8 cellular contexts compared by ENCODE assay signal in genomic region chr10:96587255-96588059, GRCh38. TPM values are rescaled to one million over a fixed set of nuclear protein-coding genes. Genes with fewer than 3 reads are reported as not detected.
DNase-seq lines count a peak whose midpoint lies in the region; ATAC-seq and TF ChIP-seq lines count a peak whose summit lies in the region.

No MANE protein-coding gene starts in this region.

- peak; percentile 19 for ATAC-seq in memory B cell (ENCODE audit: low read depth)

- no peak for TF ChIP-seq RAD21 in SK-N-SH (IDR thresholded peaks at IDR 0.05; ENCODE audit: low read length)

- no peak for TF ChIP-seq EP300 in SK-N-SH (IDR thresholded peaks at IDR 0.05; ENCODE audit: borderline replicate concordance in 1 of 2, low read depth in 1 of 2, low read length in 1 of 2)

- no peak; the same call in 1 of the 2 replicates for TF ChIP-seq CTCF in SK-N-SH (IDR thresholded peaks at IDR 0.05)

- POLR2A ChIA-PET in SK-N-SH (lab: Yijun Ruan, JAX): interaction anchor here (0.9 to 1.2 kb wide), 2 partner anchors 77 to 245 kb away, joined by 4 read pairs; no protein-coding TSS in a partner anchor

- no peaks in the 10 kb centered on the region for H3K27me3 Mint-ChIP-seq in memory B cell

- H3K9me2 ChIP-seq in SK-N-SH: no peaks in the 10 kb centered on the region

- H3K4me1 ChIP-seq in SK-N-SH (ENCODE audit: control insufficient read depth in 1 of 2, insufficient read depth in 2 of 2, low read depth in 1 of 2, low read length in 1 of 2): peaks cover 8 to 15% of the 10 kb centered on the region in 2 experiments; a peak in 3 of 4 replicates

- H3K9me3 Mint-ChIP-seq in memory B cell: no peaks in the 10 kb centered on the region

- WGBS in SK-N-SH (ENCODE audit: low lambda C conversion rate): 9% methylated on average over 15 of the region's 25 CpGs

- H3K27me3 ChIP-seq in SK-N-SH (ENCODE audit: insufficient read depth): no peaks in the 10 kb centered on the region

- H3K9ac ChIP-seq in SK-N-SH: peak overlapping the region; percentile 85

- H3K36me3 Mint-ChIP-seq in memory B cell: no peaks in the 10 kb centered on the region

- H3K79me2 ChIP-seq in SK-N-SH (ENCODE audit: insufficient read depth): peaks cover 42% of the 10 kb centered on the region

- CTCF ChIA-PET in SK-N-SH (lab: Yijun Ruan, JAX): interaction anchor here (0.8 to 1.2 kb wide), 4 partner anchors 10 to 212 kb away, joined by 3 to 4 read pairs (median 3); partner anchors contain the start of gene TLL2

- H3K27ac ChIP-seq in SK-N-SH (ENCODE audit: low read depth in 2 of 2, low read length in 1 of 2): peak overlapping the region; percentile 97

- H3F3A ChIP-seq in SK-N-SH (replicated peaks; ENCODE audit: insufficient read depth): peaks cover 16% of the 10 kb centered on the region

- H3K9me3 ChIP-seq in SK-N-SH: no peaks in the 10 kb centered on the region

- H3K4me2 ChIP-seq in SK-N-SH: peak overlapping the region; percentile 72

- no peak overlapping the region for H3K4me3 Mint-ChIP-seq in memory B cell

- DNase-seq in NCI-H1694 treated with DMSO at 0.1 percent for 48 hours (lab: John Stamatoyannopoulos, UW) (peak; percentile 20), NCI-H1694 (lab: John Stamatoyannopoulos, UW) (no peak), HuH-7 (ENCODE audit: low spot score) (peak; percentile 16), SK-N-SH (no peak), memory B cell (ENCODE audit: low spot score in 2 of 2) (no peak), superior temporal gyrus (ENCODE audit: extremely low spot score) (peak; percentile 74), GOT3 (lab: John Stamatoyannopoulos, UW) (no peak)
- peak; percentile 52 for DNase-seq in effector CD4-positive, alpha-beta T cell

- H2AFZ ChIP-seq in SK-N-SH (ENCODE audit: low read depth): peak overlapping the region; percentile 67; the same call in 1 of the 2 replicates

- peaks cover 37% of the 10 kb centered on the region for H4K20me1 ChIP-seq in SK-N-SH (ENCODE audit: insufficient read depth)

- H3K36me3 ChIP-seq in SK-N-SH (replicated peaks in 1 of 2; ENCODE audit: control insufficient read depth in 1 of 2, insufficient read depth in 2 of 2, low read length in 1 of 2): peaks cover 0 to 5% of the 10 kb centered on the region in 2 experiments

- H3K27ac Mint-ChIP-seq in memory B cell: no peak overlapping the region

- H3K4me3 ChIP-seq in SK-N-SH (ENCODE audit: low read depth in 2 of 2, low read length in 1 of 2): peak overlapping the region; percentile 92 to 98

- peaks cover 17% of the 10 kb centered on the region for H3K4me1 Mint-ChIP-seq in memory B cell

TF ChIP-seq in SK-N-SH, 30 proteins besides CTCF, POLR2A, EP300 and RAD21:
- TF ChIP-seq POLR2AphosphoS5 (IDR thresholded peaks at IDR 0.05; ENCODE audit: low read depth, low read length) (no peak), SMC3 (IDR thresholded peaks at IDR 0.05; ENCODE audit: low read depth, low read length) (0 out of 2 replicates have a peak, but pooled peaks have one; percentile 1), ELF1 (IDR thresholded peaks at IDR 0.05) (0 out of 2 replicates have a peak, but pooled peaks have one; percentile 7), GATA2 (CRISPR knock-in tag; IDR thresholded peaks at IDR 0.05) (peak; percentile 13; the same call in 1 of the 2 replicates), YY1 (IDR thresholded peaks at IDR 0.05; ENCODE audit: low read depth) (no peak), TCF12 (IDR thresholded peaks at IDR 0.05) (no peak; the same call in 1 of the 2 replicates)
- TF ChIP-seq, protein P1, sequence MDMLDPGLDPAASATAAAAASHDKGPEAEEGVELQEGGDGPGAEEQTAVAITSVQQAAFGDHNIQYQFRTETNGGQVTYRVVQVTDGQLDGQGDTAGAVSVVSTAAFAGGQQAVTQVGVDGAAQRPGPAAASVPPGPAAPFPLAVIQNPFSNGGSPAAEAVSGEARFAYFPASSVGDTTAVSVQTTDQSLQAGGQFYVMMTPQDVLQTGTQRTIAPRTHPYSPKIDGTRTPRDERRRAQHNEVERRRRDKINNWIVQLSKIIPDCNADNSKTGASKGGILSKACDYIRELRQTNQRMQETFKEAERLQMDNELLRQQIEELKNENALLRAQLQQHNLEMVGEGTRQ (IDR thresholded peaks at IDR 0.05; ENCODE audit: borderline replicate concordance, low read depth, low read length): no peak

RNA-seq across cellular contexts. Expression of gene TM9SF3, which starts 0.6 kb away (rescaled TPM):
- 24.9 and 57.0 TPM in 2 replicates for polyA plus RNA-seq in SK-N-SH (2012; rRNA removed)
- 46.9 and 48.6 TPM in 2 replicates for polyA plus RNA-seq in SK-N-SH (2012; cell fraction: cytosol; rRNA removed)
- polyA plus RNA-seq in SK-N-SH (2012; cell fraction: nucleus; rRNA removed): 9.5 and 20.7 TPM in 2 replicates

Comparison
In these comparisons a context has a peak if more than half of its experiments do, and no peak if none do; other contexts are left out.
1. DNase-seq: peak in NCI-H1694 treated with DMSO at 0.1 percent for 48 hours (single experiment), HuH-7 (single experiment), effector CD4-positive, alpha-beta T cell (single experiment) and superior temporal gyrus (single experiment); none in NCI-H1694 (single experiment), SK-N-SH (single experiment), memory B cell (0 of 2) and GOT3 (single experiment).